ENCODE assay signal across 1 cellular context in genomic region chr4:88158360-88159136, GRCh38.
A peak's percentile ranks its signal among the peaks of the same experiment; 100 is the strongest.
TF ChIP-seq lines count a peak whose summit lies in the region.

Gene ABCG2, minus strand, starts transcription at chr4:88158639. Its CDS starts 18,644 bp downstream, at chr4:88139995.

TF ChIP-seq in HepG2, 621 proteins besides CTCF, POLR2A, EP300 and RAD21 (continued from another document and continues in another):
- TF ChIP-seq ZNF414 (CRISPR knock-in tag; IDR thresholded peaks at IDR 0.05) (no peak), TBP (CRISPR knock-in tag; IDR thresholded peaks at IDR 0.05) (no peak), PATZ1 (CRISPR knock-in tag; IDR thresholded peaks at IDR 0.05) (peak; percentile 51; the same call in 1 of the 2 replicates), ZNF326 (CRISPR knock-in tag; IDR thresholded peaks at IDR 0.05; ENCODE audit: borderline replicate concordance) (no peak), ZNF431 (CRISPR knock-in tag; IDR thresholded peaks at IDR 0.05; ENCODE audit: borderline replicate concordance, low read depth) (no peak), ZXDC (CRISPR knock-in tag; IDR thresholded peaks at IDR 0.05) (peak; percentile 27; the same call in 1 of the 2 replicates), KLF9 (CRISPR knock-in tag; IDR thresholded peaks at IDR 0.05; ENCODE audit: low read depth) (no peak), NKX3-1 (CRISPR knock-in tag; IDR thresholded peaks at IDR 0.05) (0 out of 2 replicates have a peak, but pooled peaks have one; percentile 24), EEA1 (CRISPR knock-in tag; IDR thresholded peaks at IDR 0.05; ENCODE audit: borderline replicate concordance) (peak; percentile 91; the same call in 1 of the 2 replicates), ZNF616 (CRISPR knock-in tag; IDR thresholded peaks at IDR 0.05; ENCODE audit: low read depth) (peak; percentile 76; the same call in 1 of the 2 replicates), ZBTB38 (CRISPR knock-in tag; IDR thresholded peaks at IDR 0.05) (peak; percentile 29; the same call in 1 of the 2 replicates), HMGXB4 (CRISPR knock-in tag; IDR thresholded peaks at IDR 0.05; ENCODE audit: borderline replicate concordance in 1 of 2, low read depth in 1 of 2) (peak in 1 of 2 experiments; percentile 81; a peak in 1 of 4 replicates), POLR2AphosphoS5 (IDR thresholded peaks at IDR 0.05; ENCODE audit: low read depth, low read length) (no peak), GMEB1 (CRISPR knock-in tag; IDR thresholded peaks at IDR 0.05; ENCODE audit: borderline replicate concordance) (0 out of 2 replicates have a peak, but pooled peaks have one; percentile 73), TRIM24 (CRISPR knock-in tag; IDR thresholded peaks at IDR 0.05) (no peak), ASH2L (IDR thresholded peaks at IDR 0.05; ENCODE audit: insufficient read length, low read depth, low read length) (peak; percentile 82), PBX2 (CRISPR knock-in tag; IDR thresholded peaks at IDR 0.05) (no peak), FOXA1 (IDR thresholded peaks at IDR 0.05) (no peak), FOXA1 (CRISPR knock-in tag; IDR thresholded peaks at IDR 0.05) (no peak), ATF3 (CRISPR knock-in tag; IDR thresholded peaks at IDR 0.05) (peak; percentile 21; the same call in 1 of the 2 replicates), DMTF1 (CRISPR knock-in tag; IDR thresholded peaks at IDR 0.05) (no peak), ZNF607 (CRISPR knock-in tag; IDR thresholded peaks at IDR 0.05; ENCODE audit: borderline replicate concordance) (no peak), KLF13 (CRISPR knock-in tag; IDR thresholded peaks at IDR 0.05) (no peak), ZNF788 (CRISPR knock-in tag; IDR thresholded peaks at IDR 0.05; ENCODE audit: borderline replicate concordance) (no peak; the same call in 1 of the 2 replicates), ZSCAN20 (CRISPR knock-in tag; IDR thresholded peaks at IDR 0.05; ENCODE audit: borderline replicate concordance) (no peak), TBX3 (IDR thresholded peaks at IDR 0.05; ENCODE audit: borderline replicate concordance) (no peak), ARID4A (CRISPR knock-in tag; IDR thresholded peaks at IDR 0.05; ENCODE audit: borderline replicate concordance) (peak; percentile 87), ZSCAN30 (CRISPR knock-in tag; IDR thresholded peaks at IDR 0.05) (no peak), ZNF513 (CRISPR knock-in tag; conservative IDR thresholded peaks at IDR 0.05) (no peak), ZNF382 (CRISPR knock-in tag; IDR thresholded peaks at IDR 0.05; ENCODE audit: borderline replicate concordance) (no peak), ZBTB20 (CRISPR knock-in tag; IDR thresholded peaks at IDR 0.05; ENCODE audit: borderline replicate concordance, low read depth) (no peak), DPF2 (CRISPR knock-in tag; IDR thresholded peaks at IDR 0.05; ENCODE audit: borderline replicate concordance, low read depth) (no peak), KDM5B (CRISPR knock-in tag; IDR thresholded peaks at IDR 0.05; ENCODE audit: borderline replicate concordance) (peak; percentile 82; the same call in 1 of the 2 replicates), ZNF235 (CRISPR knock-in tag; IDR thresholded peaks at IDR 0.05; ENCODE audit: borderline replicate concordance) (no peak), NFIB (CRISPR knock-in tag; IDR thresholded peaks at IDR 0.05; ENCODE audit: borderline replicate concordance) (no peak), ATF5 (CRISPR knock-in tag; IDR thresholded peaks at IDR 0.05; ENCODE audit: low read depth) (no peak), ZNF350 (CRISPR knock-in tag; IDR thresholded peaks at IDR 0.05; ENCODE audit: borderline replicate concordance, low read depth) (peak; percentile 76; the same call in 1 of the 2 replicates)
